Comparison of ENCODE assay signal across 9 cellular contexts in genomic region chr20:45972500-45973183, GRCh38. TPM values are rescaled to one million over a fixed set of nuclear protein-coding genes. Genes with fewer than 3 reads are reported as not detected.
DNase-seq lines count a peak whose midpoint lies in the region; ATAC-seq lines count a peak whose summit lies in the region.
"Had no signal": no experiment of that assay in that cellular context is flagged by ENCODE, and none has a peak within 500 bp of the region (broad histone marks: within the 10 kb centered on the region; RNA-seq: fewer than 3 reads in every experiment).

No MANE protein-coding gene starts in this region.

- peak overlapping the region; percentile 29 for H3K9ac ChIP-seq in NT2/D1 (ENCODE audit: insufficient read length, low read depth)
- H3K9ac ChIP-seq in mucosa of rectum (ENCODE audit: low read depth in 1 of 2, low read length in 2 of 2): peak overlapping the region; percentile 98 to 99

- peaks cover 22% of the 10 kb centered on the region for H3K4me1 Mint-ChIP-seq in activated CD8-positive, alpha-beta memory T cell treated with anti-CD3 and anti-CD28 coated beads, Interleukin-2, amount 10 ng/mL, durations not matched to agents 7 days and 5 days
- H3K4me1 Mint-ChIP-seq in central memory CD8-positive, alpha-beta T cell: peaks cover 23% of the 10 kb centered on the region

- H3K36me3 ChIP-seq in NT2/D1 (ENCODE audit: insufficient read depth, insufficient read length, low read length) (peaks cover 29% of the 10 kb centered on the region), mucosa of rectum (ENCODE audit: control insufficient read depth in 2 of 2, insufficient read depth in 2 of 2, low read length in 2 of 2) (peaks cover 14 to 18% of the 10 kb centered on the region in 2 donors)

- peaks cover 12% of the 10 kb centered on the region for H3K4me1 ChIP-seq in NT2/D1 (ENCODE audit: insufficient read depth, insufficient read length)
- peaks cover 18 to 24% of the 10 kb centered on the region in 2 donors for H3K4me1 ChIP-seq in mucosa of rectum (ENCODE audit: control insufficient read depth in 2 of 2, insufficient read depth in 2 of 2, low read length in 2 of 2)

- no peaks in the 10 kb centered on the region for H3K27me3 ChIP-seq in NT2/D1 (ENCODE audit: insufficient read depth, insufficient read length)
- peaks cover 0 to 2% of the 10 kb centered on the region in 2 donors for H3K27me3 ChIP-seq in mucosa of rectum (ENCODE audit: control insufficient read depth in 2 of 2, insufficient read depth in 2 of 2, low read length in 2 of 2)

- peak overlapping the region; percentile 82 for H3K4me3 Mint-ChIP-seq in activated CD8-positive, alpha-beta memory T cell treated with anti-CD3 and anti-CD28 coated beads, Interleukin-2, amount 10 ng/mL, durations not matched to agents 7 days and 5 days
- peak overlapping the region; percentile 85 for H3K4me3 Mint-ChIP-seq in central memory CD8-positive, alpha-beta T cell

- no peak for DNase-seq in activated CD8-positive, alpha-beta memory T cell treated with anti-CD3 and anti-CD28 coated beads, Interleukin-2, amount 10 ng/mL, durations not matched to agents 7 days and 5 days
- no peak for DNase-seq in activated CD8-positive, alpha-beta memory T cell treated with anti-CD3 and anti-CD28 coated beads, Interleukin-2, amount 50 U/mL, for 4 hours
- no peak for DNase-seq in NT2/D1 (ENCODE audit: low read depth, low spot score)
- DNase-seq in central memory CD8-positive, alpha-beta T cell (ENCODE audit: low spot score in 2 of 2): no peak
- DNase-seq in DMS 273 treated with DMSO at 0.1 percent for 48 hours (lab: John Stamatoyannopoulos, UW): no peak

- H3K27ac ChIP-seq in mucosa of rectum (ENCODE audit: low read depth in 2 of 2, low read length in 2 of 2): peak overlapping the region; percentile 99 to 100

- H3K4me3 ChIP-seq in NT2/D1 (ENCODE audit: insufficient read length, low read depth): peak overlapping the region; percentile 88
- H3K4me3 ChIP-seq in mucosa of rectum (ENCODE audit: low read length in 2 of 2): peak overlapping the region; percentile 93 to 99

- peaks cover 4% of the 10 kb centered on the region for H3K36me3 Mint-ChIP-seq in activated CD8-positive, alpha-beta memory T cell treated with anti-CD3 and anti-CD28 coated beads, Interleukin-2, amount 10 ng/mL, durations not matched to agents 7 days and 5 days
- peaks cover 42% of the 10 kb centered on the region for H3K36me3 Mint-ChIP-seq in central memory CD8-positive, alpha-beta T cell (ENCODE audit: insufficient read depth)

- H3K9me3 Mint-ChIP-seq in activated CD8-positive, alpha-beta memory T cell treated with anti-CD3 and anti-CD28 coated beads, Interleukin-2, amount 10 ng/mL, durations not matched to agents 7 days and 5 days (ENCODE audit: low read depth): no peaks in the 10 kb centered on the region
- no peaks in the 10 kb centered on the region for H3K9me3 Mint-ChIP-seq in central memory CD8-positive, alpha-beta T cell

- H3K27me3 Mint-ChIP-seq in activated CD8-positive, alpha-beta memory T cell treated with anti-CD3 and anti-CD28 coated beads, Interleukin-2, amount 10 ng/mL, durations not matched to agents 7 days and 5 days: peaks cover 2% of the 10 kb centered on the region
- H3K27me3 Mint-ChIP-seq in central memory CD8-positive, alpha-beta T cell: no peaks in the 10 kb centered on the region

- no peak for ATAC-seq in activated CD8-positive, alpha-beta memory T cell treated with anti-CD3 and anti-CD28 coated beads, Interleukin-2, amount 10 ng/mL, durations not matched to agents 7 days and 5 days
- ATAC-seq in central memory CD8-positive, alpha-beta T cell (replicated peaks; ENCODE audit: extremely low read depth, poor library complexity, severe bottlenecking): no peak
- ATAC-seq in HG02759 (IDR thresholded peaks at IDR 0.05; ENCODE audit: unreplicated experiment): no peak
- ATAC-seq in GM18909 (IDR thresholded peaks at IDR 0.05; ENCODE audit: poor library complexity, unreplicated experiment): no peak

- CTCF ChIA-PET in activated CD8-positive, alpha-beta memory T cell treated with anti-CD3 and anti-CD28 coated beads, Interleukin-2, amount 10 ng/mL, durations not matched to agents 7 days and 5 days (lab: Charles Lee): interaction anchor here (0.6 to 13.4 kb wide), 9 partner anchors 8 to 82 kb away, joined by 3 to 117 read pairs (median 6); partner anchors contain the start of gene PCIF1

- peak overlapping the region; percentile 99 for H3K27ac Mint-ChIP-seq in activated CD8-positive, alpha-beta memory T cell treated with anti-CD3 and anti-CD28 coated beads, Interleukin-2, amount 10 ng/mL, durations not matched to agents 7 days and 5 days
- peak overlapping the region; percentile 100 for H3K27ac Mint-ChIP-seq in central memory CD8-positive, alpha-beta T cell (ENCODE audit: low read depth)

- H3K9me3 ChIP-seq in NT2/D1 (ENCODE audit: insufficient read depth, low read length) (no peaks in the 10 kb centered on the region), mucosa of rectum (ENCODE audit: control insufficient read depth in 2 of 2, low read length in 2 of 2) (no peaks in the 10 kb centered on the region)

RNA-seq across cellular contexts. Expression of gene ZNF335, which starts 0.6 kb away (rescaled TPM):
- 10 to 100 TPM; 39.4 to 40.6 TPM for total RNA-seq in activated CD8-positive, alpha-beta memory T cell treated with anti-CD3 and anti-CD28 coated beads, Interleukin-2, amount 10 ng/mL, durations not matched to agents 7 days and 5 days

RNA-seq across cellular contexts. Expression of gene MMP9, which starts 36.1 kb away (rescaled TPM):
- total RNA-seq in activated CD8-positive, alpha-beta memory T cell treated with anti-CD3 and anti-CD28 coated beads, Interleukin-2, amount 10 ng/mL, durations not matched to agents 7 days and 5 days: under 1 TPM in 1 of 2 experiments, not detected in 1; 0.30 TPM

RNA-seq across cellular contexts. Expression of gene PCIF1, which starts 38.2 kb away (rescaled TPM):
- total RNA-seq in activated CD8-positive, alpha-beta memory T cell treated with anti-CD3 and anti-CD28 coated beads, Interleukin-2, amount 10 ng/mL, durations not matched to agents 7 days and 5 days: 10 to 100 TPM; 41.6 to 52.3 TPM

RNA-seq across cellular contexts. Expression of gene SLC12A5, which starts 56.4 kb away (rescaled TPM):
- 1 to 10 TPM; 1.7 to 2.0 TPM for total RNA-seq in activated CD8-positive, alpha-beta memory T cell treated with anti-CD3 and anti-CD28 coated beads, Interleukin-2, amount 10 ng/mL, durations not matched to agents 7 days and 5 days
- total RNA-seq: lower leg skin had no signal
